Comparison of ENCODE assay signal across 22 cellular contexts in genomic region chr13:112592181-112592580, GRCh38.
"Had no signal": no experiment of that assay in that cellular context is flagged by ENCODE, and none has a peak within 500 bp of the region (broad histone marks: within the 10 kb centered on the region; RNA-seq: fewer than 3 reads in every experiment).

No MANE protein-coding gene starts in this region.

- DNase-seq: NCI-H1092; NCI-H1105 treated with DMSO at 0.1 percent for 48 hours; NCI-H1417 treated with DMSO at 0.1 percent for 48 hours; NCI-H146; NCI-H1694 treated with DMSO at 0.1 percent for 48 hours; NCI-H1930; NCI-H2081; NCI-H2107; NCI-H2227 treated with DMSO at 0.1 percent for 48 hours; NCI-H524; NCI-H526 treated with DMSO at 0.1 percent for 48 hours; NCI-H774; NK-92 treated with Interleukin-12 subunit alpha and Interleukin-12 subunit beta, amount 100 ng/mL, for 24 hours; SHP77 treated with DMSO at 0.1 percent for 48 hours; SJCRH30 had no signal

- H3K36me3 ChIP-seq: SJCRH30 had no signal

- H3K27me3 ChIP-seq: SJCRH30 had no signal

- H3K4me3 ChIP-seq: K562, SJCRH30 had no signal

- H3K9me3 ChIP-seq: SJCRH30 had no signal

- H3K4me3 Mint-ChIP-seq: IgD-negative memory B cell had no signal

- H3K27ac ChIP-seq: HL-60, SJCRH30 had no signal

- H3K4me1 ChIP-seq: SJCRH30 had no signal

- H3K27ac Mint-ChIP-seq: IgD-negative memory B cell had no signal

- ATAC-seq: K562, Panc1, PC-3, Right ventricle myocardium inferior, SK-N-SH treated with all-trans-retinoic acid at 6 μM for 48 hours had no signal
